36 cellular contexts compared by ENCODE assay signal in the genomic region with DNA sequence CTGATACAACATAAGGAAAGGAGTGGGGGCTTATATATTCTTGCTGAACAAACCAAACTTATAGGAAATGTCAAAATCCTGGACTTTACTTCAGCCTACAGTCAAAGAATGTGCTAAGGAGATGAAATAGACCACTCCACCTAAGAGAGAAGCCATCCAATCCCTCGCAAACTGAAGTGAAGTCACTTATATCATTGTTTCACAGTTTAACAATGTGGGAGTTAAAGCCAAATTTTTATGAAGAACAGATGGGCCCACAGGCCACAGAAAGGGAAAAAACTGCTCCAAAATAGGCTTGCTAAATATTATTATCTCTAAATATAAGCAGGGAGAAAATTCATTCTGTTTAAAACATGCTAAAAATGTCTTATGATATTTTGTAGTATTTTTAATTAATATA.
A peak's percentile ranks its signal among the peaks of the same experiment; 100 is the strongest.
DNase-seq lines count a peak whose midpoint lies in the region; ATAC-seq and TF ChIP-seq lines count a peak whose summit lies in the region.
"Had no signal": no experiment of that assay in that cellular context is flagged by ENCODE, and none has a peak within 500 bp of the region (broad histone marks: within the 10 kb centered on the region; RNA-seq: fewer than 3 reads in every experiment).

No MANE protein-coding gene starts in this region.

- 60% methylated on average over 1 of the region's 1 CpG for WGBS in esophagus muscularis mucosa

- H3K27me3 Mint-ChIP-seq in HFFc6 (ENCODE audit: insufficient read depth) = no peaks in the 10 kb centered on the region
- H3K27me3 Mint-ChIP-seq in mesothelial cell of epicardium (ENCODE audit: low read depth) = no peaks in the 10 kb centered on the region
- no peaks in the 10 kb centered on the region for H3K27me3 Mint-ChIP-seq in activated CD8-positive, alpha-beta memory T cell treated with anti-CD3 and anti-CD28 coated beads, Interleukin-2, amount 10 ng/mL, durations not matched to agents 7 days and 5 days

- peaks cover 47% of the 10 kb centered on the region for H3K4me1 Mint-ChIP-seq in HFFc6 (ENCODE audit: low read depth)
- peaks cover 26% of the 10 kb centered on the region for H3K4me1 Mint-ChIP-seq in mesothelial cell of epicardium
- no peaks in the 10 kb centered on the region for H3K4me1 Mint-ChIP-seq in activated CD8-positive, alpha-beta memory T cell treated with anti-CD3 and anti-CD28 coated beads, Interleukin-2, amount 10 ng/mL, durations not matched to agents 7 days and 5 days
- H3K4me1 Mint-ChIP-seq: CD14-positive monocyte; neural crest cell; stimulated activated naive B cell treated with anti-CD40 and anti-IgM and Interleukin-4, amounts not matched to agents 10 μg/mL and 1 μg/mL and 100 μg/mL, for 72 hours had no signal

- H3K9me3 ChIP-seq in esophagus muscularis mucosa = no peaks in the 10 kb centered on the region
- H3K9me3 ChIP-seq: HAP-1, pancreas, suprapubic skin, upper lobe of right lung had no signal

- peak overlapping the region in 2 of 4 donors; percentile 13 to 34 for H3K27ac ChIP-seq in esophagus muscularis mucosa (replicated peaks in 1 of 4)
- H3K27ac ChIP-seq: pancreas, upper lobe of right lung had no signal

- H3K27ac Mint-ChIP-seq in HFFc6 = peak overlapping the region; percentile 74
- H3K27ac Mint-ChIP-seq in mesothelial cell of epicardium = peak overlapping the region; percentile 71
- H3K27ac Mint-ChIP-seq in activated CD8-positive, alpha-beta memory T cell treated with anti-CD3 and anti-CD28 coated beads, Interleukin-2, amount 10 ng/mL, durations not matched to agents 7 days and 5 days = no peak overlapping the region
- H3K27ac Mint-ChIP-seq: activated CD8-positive, alpha-beta T cell treated with anti-CD3 and anti-CD28 coated beads, Interleukin-2, amount 10 ng/mL, durations not matched to agents 7 days and 5 days; activated T-helper 2 cell treated with anti-CD3 and anti-CD28 coated beads, Interferon-gamma antibody, Interleukin-2, Interleukin-4, amounts not matched to agents 10 μg/mL and 5 μg/mL and 100 μg/mL, durations not matched to agents 14 hours and 24 hours and 36 hours; CD14-positive monocyte; effector memory CD8-positive, alpha-beta T cell; stimulated activated naive B cell treated with anti-CD40 and anti-IgM and Interleukin-4, amounts not matched to agents 10 μg/mL and 1 μg/mL and 100 μg/mL, for 72 hours had no signal

- TF ChIP-seq EP300 in esophagus muscularis mucosa (IDR thresholded peaks at IDR 0.05) = no peak

- TF ChIP-seq CTCF in HFFc6 (IDR thresholded peaks at IDR 0.05) (no peak), esophagus muscularis mucosa (IDR thresholded peaks at IDR 0.05) (no peak), mesothelial cell of epicardium (IDR thresholded peaks at IDR 0.05; ENCODE audit: unreplicated experiment) (no peak)

- no peaks in the 10 kb centered on the region for H3K27me3 ChIP-seq in esophagus muscularis mucosa
- H3K27me3 ChIP-seq: pancreas, suprapubic skin, upper lobe of right lung had no signal

- H3K4me3 ChIP-seq in esophagus muscularis mucosa = no peak overlapping the region
- H3K4me3 ChIP-seq: HAP-1, pancreas, suprapubic skin, upper lobe of right lung had no signal

- H3K9me3 Mint-ChIP-seq in HFFc6 = no peaks in the 10 kb centered on the region
- H3K9me3 Mint-ChIP-seq in mesothelial cell of epicardium = no peaks in the 10 kb centered on the region
- no peaks in the 10 kb centered on the region for H3K9me3 Mint-ChIP-seq in activated CD8-positive, alpha-beta memory T cell treated with anti-CD3 and anti-CD28 coated beads, Interleukin-2, amount 10 ng/mL, durations not matched to agents 7 days and 5 days (ENCODE audit: low read depth)
- H3K9me3 Mint-ChIP-seq: activated T-helper 2 cell treated with anti-CD3 and anti-CD28 coated beads, Interferon-gamma antibody, Interleukin-2, Interleukin-4, amounts not matched to agents 10 μg/mL and 5 μg/mL and 100 μg/mL, durations not matched to agents 14 hours and 24 hours and 36 hours; effector memory CD8-positive, alpha-beta T cell had no signal

- H3K36me3 Mint-ChIP-seq in HFFc6 (ENCODE audit: low read depth) (no peaks in the 10 kb centered on the region), mesothelial cell of epicardium (no peaks in the 10 kb centered on the region)
- no peaks in the 10 kb centered on the region for H3K36me3 Mint-ChIP-seq in activated CD8-positive, alpha-beta memory T cell treated with anti-CD3 and anti-CD28 coated beads, Interleukin-2, amount 10 ng/mL, durations not matched to agents 7 days and 5 days
- H3K36me3 Mint-ChIP-seq: CD14-positive monocyte; stimulated activated naive B cell treated with anti-CD40 and anti-IgM and Interleukin-4, amounts not matched to agents 10 μg/mL and 1 μg/mL and 100 μg/mL, for 72 hours had no signal

- CTCF ChIA-PET in activated CD8-positive, alpha-beta memory T cell treated with anti-CD3 and anti-CD28 coated beads, Interleukin-2, amount 10 ng/mL, durations not matched to agents 7 days and 5 days (lab: Charles Lee) = no interaction called here

- intact Hi-C loops in esophagus muscularis mucosa (cut with DNase I) = no loop called here

- ATAC-seq in activated CD8-positive, alpha-beta memory T cell treated with anti-CD3 and anti-CD28 coated beads, Interleukin-2, amount 10 ng/mL, durations not matched to agents 7 days and 5 days = no peak
- ATAC-seq: activated CD8-positive, alpha-beta T cell treated with anti-CD3 and anti-CD28 coated beads, Interleukin-2, amount 10 ng/mL, durations not matched to agents 7 days and 5 days; effector memory CD8-positive, alpha-beta T cell; Panc1; stimulated activated naive B cell treated with anti-CD40 and anti-IgM and Interleukin-4, amounts not matched to agents 10 μg/mL and 1 μg/mL and 100 μg/mL, for 72 hours; upper lobe of right lung had no signal

- TF ChIP-seq POLR2A in esophagus muscularis mucosa (IDR thresholded peaks at IDR 0.05; ENCODE audit: low read depth) = no peak

- H3K36me3 ChIP-seq in esophagus muscularis mucosa = no peaks in the 10 kb centered on the region
- H3K36me3 ChIP-seq: HAP-1, pancreas, suprapubic skin, upper lobe of right lung had no signal

- peaks cover 0 to 9% (median 1%) of the 10 kb centered on the region in 4 donors for H3K4me1 ChIP-seq in esophagus muscularis mucosa
- H3K4me1 ChIP-seq: HAP-1, pancreas, suprapubic skin, upper lobe of right lung had no signal

- DNase-seq in EH (ENCODE audit: low read depth) (peak; percentile 65), HFFc6 (no peak), esophagus muscularis mucosa (ENCODE audit: extremely low spot score) (peak; percentile 31), mesothelial cell of epicardium (ENCODE audit: low spot score in 2 of 2, unreplicated experiment in 2 of 2) (no peak), NCI-H187 treated with DMSO at 0.1 percent for 48 hours (lab: John Stamatoyannopoulos, UW) (no peak), kidney tubule cell (ENCODE audit: low spot score) (no peak)
- no peak for DNase-seq in activated CD8-positive, alpha-beta memory T cell treated with anti-CD3 and anti-CD28 coated beads, Interleukin-2, amount 10 ng/mL, durations not matched to agents 7 days and 5 days
- DNase-seq in activated CD4-positive, alpha-beta T cell treated with anti-CD3 and anti-CD28 coated beads for 48 hours = no peak
- DNase-seq: activated CD8-positive, alpha-beta T cell treated with anti-CD3 and anti-CD28 coated beads, Interleukin-2, amount 10 ng/mL, durations not matched to agents 7 days and 5 days; activated naive CD4-positive, alpha-beta T cell treated with anti-CD3 and anti-CD28 coated beads, Interleukin-2, amount 50 U/mL, for 16 hours; activated T-cell treated with anti-CD3 and anti-CD28 coated beads for 4 hours; amygdala; Calu3; cortex of kidney; DMS79; effector memory CD8-positive, alpha-beta T cell; GF-D8; hypothalamus; Karpas-422; left cardiac atrium; NCI-H1436; NCI-H2107; NCI-H446; NCI-H774; pancreas; SIG-M5; small intestine; stimulated activated naive B cell treated with anti-CD40 and anti-IgM and Interleukin-4, amounts not matched to agents 10 μg/mL and 1 μg/mL and 100 μg/mL, for 72 hours; SW 1271; upper lobe of right lung had no signal

- H3K4me3 Mint-ChIP-seq in HFFc6 = peak overlapping the region; percentile 4; the same call in 1 of the 2 replicates
- no peak overlapping the region for H3K4me3 Mint-ChIP-seq in mesothelial cell of epicardium
- H3K4me3 Mint-ChIP-seq in activated CD8-positive, alpha-beta memory T cell treated with anti-CD3 and anti-CD28 coated beads, Interleukin-2, amount 10 ng/mL, durations not matched to agents 7 days and 5 days = no peak overlapping the region
- H3K4me3 Mint-ChIP-seq: activated CD8-positive, alpha-beta T cell treated with anti-CD3 and anti-CD28 coated beads, Interleukin-2, amount 10 ng/mL, durations not matched to agents 7 days and 5 days; CD14-positive monocyte; effector memory CD8-positive, alpha-beta T cell; neural crest cell; stimulated activated naive B cell treated with anti-CD40 and anti-IgM and Interleukin-4, amounts not matched to agents 10 μg/mL and 1 μg/mL and 100 μg/mL, for 72 hours had no signal

Comparison
In these comparisons a context has a peak if more than half of its experiments do, and no peak if none do; other contexts are left out.
1. DNase-seq: peak in EH (single experiment) and esophagus muscularis mucosa (single experiment); none in HFFc6 (single experiment), mesothelial cell of epicardium (0 of 2), activated CD8-positive, alpha-beta memory T cell treated with anti-CD3 and anti-CD28 coated beads, Interleukin-2, amount 10 ng/mL, durations not matched to agents 7 days and 5 days (single experiment), NCI-H187 treated with DMSO at 0.1 percent for 48 hours (single experiment), activated CD4-positive, alpha-beta T cell treated with anti-CD3 and anti-CD28 coated beads for 48 hours (single experiment) and kidney tubule cell (single experiment).